In the genomic region with DNA sequence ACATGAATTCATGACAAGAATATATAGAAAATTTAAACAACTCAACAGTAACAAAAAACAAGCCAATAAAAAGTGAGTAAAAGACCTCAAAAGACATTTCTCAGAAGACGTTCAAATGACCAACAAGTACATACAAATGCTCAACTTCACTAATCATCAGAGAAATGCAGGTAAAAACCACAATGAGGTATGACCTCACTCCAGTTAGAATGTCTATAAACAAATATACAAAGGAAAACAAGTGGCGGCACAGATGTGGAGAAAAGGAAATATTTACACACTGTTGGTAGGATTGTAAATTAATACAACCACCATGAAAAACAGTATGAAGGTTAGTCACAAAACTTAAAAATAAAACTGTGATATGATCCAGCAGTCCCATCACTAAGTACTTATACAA, we compare ENCODE assay signal across 22 cellular contexts.
DNase-seq lines count a peak whose midpoint lies in the region; ATAC-seq, FAIRE-seq and TF ChIP-seq lines count a peak whose summit lies in the region.
"Had no signal": no experiment of that assay in that cellular context is flagged by ENCODE, and none has a peak within 500 bp of the region (broad histone marks: within the 10 kb centered on the region; RNA-seq: fewer than 3 reads in every experiment).

No MANE protein-coding gene starts in this region.

- ATAC-seq in A549 (no peak), foreskin keratinocyte (peak; percentile 63)
- ATAC-seq: HepG2, K562 had no signal

- H3K4me1 ChIP-seq in A549 (0 out of 3 replicates have a peak, but pooled peaks cover 2% of the 10 kb centered on the region), foreskin keratinocyte (peaks cover 4% of the 10 kb centered on the region)
- H3K4me1 ChIP-seq: HAP-1 had no signal

- H3K9me3 ChIP-seq in A549, result no peaks in the 10 kb centered on the region
- H3K9me3 ChIP-seq: HAP-1 had no signal

- DNase-seq in A549 (ENCODE audit: low read depth in 1 of 2, low spot score in 1 of 2) (peak in 1 of 2 experiments; percentile 14), HT-29 (ENCODE audit: low spot score) (peak; percentile 5), astrocyte of the cerebellum (ENCODE audit: low read depth) (peak; percentile 13), foreskin keratinocyte (peak; percentile 73 to 88), NOMO-1 treated with DMSO at 0.1 percent for 48 hours (lab: John Stamatoyannopoulos, UW; ENCODE audit: unreplicated experiment) (no peak), medulla oblongata (ENCODE audit: extremely low spot score) (no peak), activated T-cell treated with anti-CD3 and anti-CD28 coated beads for 4 hours (no peak)
- DNase-seq in stimulated activated CD8-positive, alpha-beta memory T cell treated with anti-CD3 and anti-CD28 coated beads, Interleukin-4, amount 100 ng/mL, for 48 hours, result no peak
- DNase-seq: DMS79, GM23248, NCI-H1105, NCI-H2081, NCI-H2171 treated with DMSO at 0.1 percent for 48 hours, NCI-H524 treated with DMSO at 0.1 percent for 48 hours, NCI-H82, SHP77 had no signal

- FAIRE-seq in A549 (lab: Jason Lieb, UNC), result no peak
- FAIRE-seq: A204.1, D721Med, HepG2, K562 had no signal

- no peak for TF ChIP-seq EP300 in A549 (IDR thresholded peaks at IDR 0.05)

- no peak overlapping the region for H3K4me3 ChIP-seq in A549
- no peak overlapping the region for H3K4me3 ChIP-seq in astrocyte of the cerebellum (ENCODE audit: low read depth, low read length)
- H3K4me3 ChIP-seq: GM23248, HAP-1, K562, SK-N-MC had no signal

- H3K27me3 ChIP-seq in foreskin keratinocyte, result no peaks in the 10 kb centered on the region

- TF ChIP-seq POLR2A in A549 (IDR thresholded peaks at IDR 0.05; ENCODE audit: low read length), result no peak

- H3K27ac ChIP-seq in A549 (no peak overlapping the region), foreskin keratinocyte (no peak overlapping the region)
- H3K27ac ChIP-seq: GM23248, SK-N-MC had no signal

- CTCF ChIA-PET in A549 (lab: Yijun Ruan, JAX), result no interaction called here

- no peak for TF ChIP-seq CTCF in A549 (IDR thresholded peaks at IDR 0.05)
- no peak for TF ChIP-seq CTCF in astrocyte of the cerebellum (IDR thresholded peaks at IDR 0.05; ENCODE audit: low read depth, low read length, missing control alignments)
- TF ChIP-seq CTCF in foreskin keratinocyte (conservative IDR thresholded peaks at IDR 0.05), result no peak

- 0 out of 3 replicates have a peak overlapping the region, but pooled peaks have one; percentile 13 for H3K4me2 ChIP-seq in A549

- POLR2A ChIA-PET in A549 (lab: Yijun Ruan, JAX), result no interaction called here

- WGBS in A549 (ENCODE audit: missing lambda C conversion rate), result 4% methylated on average over 2 of the region's 2 CpGs

- TF ChIP-seq RAD21 in A549 (conservative IDR thresholded peaks at IDR 0.05 in 1 of 2, IDR thresholded peaks at IDR 0.05 in 1 of 2), result no peak

- in situ Hi-C loops in astrocyte of the cerebellum (cut with HindIII; ENCODE audit: low sequenced_read_pairs), result no loop called here

TF ChIP-seq in A549, 52 proteins besides CTCF, POLR2A, EP300 and RAD21:
- TF ChIP-seq ZSCAN20 (CRISPR knock-in tag; IDR thresholded peaks at IDR 0.05), result no peak
- TF ChIP-seq MAFK (IDR thresholded peaks at IDR 0.05; ENCODE audit: partially characterized antibody), result no peak
- TF ChIP-seq RCOR1 (IDR thresholded peaks at IDR 0.05; ENCODE audit: low read depth, low read length), result no peak
- TF ChIP-seq, protein P1, sequence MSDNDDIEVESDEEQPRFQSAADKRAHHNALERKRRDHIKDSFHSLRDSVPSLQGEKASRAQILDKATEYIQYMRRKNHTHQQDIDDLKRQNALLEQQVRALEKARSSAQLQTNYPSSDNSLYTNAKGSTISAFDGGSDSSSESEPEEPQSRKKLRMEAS (IDR thresholded peaks at IDR 0.05), result no peak
- TF ChIP-seq JUNB (IDR thresholded peaks at IDR 0.05), result no peak
- TF ChIP-seq, protein P2, sequence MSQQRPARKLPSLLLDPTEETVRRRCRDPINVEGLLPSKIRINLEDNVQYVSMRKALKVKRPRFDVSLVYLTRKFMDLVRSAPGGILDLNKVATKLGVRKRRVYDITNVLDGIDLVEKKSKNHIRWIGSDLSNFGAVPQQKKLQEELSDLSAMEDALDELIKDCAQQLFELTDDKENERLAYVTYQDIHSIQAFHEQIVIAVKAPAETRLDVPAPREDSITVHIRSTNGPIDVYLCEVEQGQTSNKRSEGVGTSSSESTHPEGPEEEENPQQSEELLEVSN (IDR thresholded peaks at IDR 0.05; ENCODE audit: borderline replicate concordance, low read depth), result no peak
- TF ChIP-seq FOSB (CRISPR knock-in tag; IDR thresholded peaks at IDR 0.05), result no peak
TF ChIP-seq in A549: peak in this region for 0.

Comparison
In these comparisons a context has a peak if more than half of its experiments do, and no peak if none do; other contexts are left out.
1. DNase-seq: peak in HT-29 (single experiment), astrocyte of the cerebellum (single experiment) and foreskin keratinocyte (2 of 2); none in NOMO-1 treated with DMSO at 0.1 percent for 48 hours (single experiment), stimulated activated CD8-positive, alpha-beta memory T cell treated with anti-CD3 and anti-CD28 coated beads, Interleukin-4, amount 100 ng/mL, for 48 hours (single experiment), medulla oblongata (single experiment) and activated T-cell treated with anti-CD3 and anti-CD28 coated beads for 4 hours (single experiment).